Comparison of ENCODE assay signal across 20 cellular contexts in the genomic region with DNA sequence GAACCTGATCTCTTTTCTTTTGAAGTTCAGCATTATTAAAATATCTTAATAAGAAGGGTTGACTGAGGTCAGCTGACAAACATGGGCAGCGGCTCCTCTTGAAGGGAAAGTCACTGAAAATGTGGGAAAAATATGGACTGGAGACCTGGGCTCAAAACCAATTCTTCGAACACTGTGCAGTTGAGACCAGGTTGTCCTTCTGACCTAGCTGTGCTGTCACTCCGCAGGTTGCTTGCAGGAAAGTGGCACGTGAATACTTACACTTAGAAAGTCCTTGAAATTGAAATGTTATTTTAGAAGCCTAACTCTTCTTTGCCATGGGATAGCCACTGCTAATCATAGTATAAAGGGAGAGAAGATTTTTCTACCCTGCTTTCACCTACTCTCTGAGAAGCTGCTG.
DNase-seq lines count a peak whose midpoint lies in the region; ATAC-seq and TF ChIP-seq lines count a peak whose summit lies in the region.
"Had no signal": no experiment of that assay in that cellular context is flagged by ENCODE, and none has a peak within 500 bp of the region (broad histone marks: within the 10 kb centered on the region; RNA-seq: fewer than 3 reads in every experiment).

No MANE protein-coding gene starts in this region.

- H3K27me3 Mint-ChIP-seq in activated naive CD4-positive, alpha-beta T cell treated with anti-CD3 and anti-CD28 coated beads for 36 hours (ENCODE audit: low read depth) = no peaks in the 10 kb centered on the region
- H3K27me3 Mint-ChIP-seq: B cell; CD4-positive, CD25-positive, alpha-beta regulatory T cell had no signal

- H3K79me2 ChIP-seq in SK-N-SH (ENCODE audit: insufficient read depth) = no peaks in the 10 kb centered on the region
- H3K79me2 ChIP-seq in parathyroid adenoma = no peaks in the 10 kb centered on the region
- H3K79me2 ChIP-seq in smooth muscle cell (ENCODE audit: low read depth) = no peaks in the 10 kb centered on the region

- no peaks in the 10 kb centered on the region for H3K4me1 Mint-ChIP-seq in activated naive CD4-positive, alpha-beta T cell treated with anti-CD3 and anti-CD28 coated beads for 36 hours (ENCODE audit: low read depth)
- H3K4me1 Mint-ChIP-seq: B cell; CD4-positive, CD25-positive, alpha-beta regulatory T cell had no signal

- H3K9ac ChIP-seq in SK-N-SH = no peak overlapping the region
- no peak overlapping the region for H3K9ac ChIP-seq in parathyroid adenoma
- no peak overlapping the region for H3K9ac ChIP-seq in smooth muscle cell (ENCODE audit: low read depth)
- H3K9ac ChIP-seq: BLaER1 had no signal

- H3F3A ChIP-seq in SK-N-SH (replicated peaks; ENCODE audit: insufficient read depth) (no peaks in the 10 kb centered on the region), smooth muscle cell (ENCODE audit: low read depth) (no peaks in the 10 kb centered on the region)

- H3K4me2 ChIP-seq in SK-N-SH (no peak overlapping the region), parathyroid adenoma (ENCODE audit: low read length) (no peak overlapping the region), smooth muscle cell (no peak overlapping the region)
- H3K4me2 ChIP-seq: BLaER1 had no signal

- no peak for TF ChIP-seq EP300 in SK-N-SH (IDR thresholded peaks at IDR 0.05; ENCODE audit: borderline replicate concordance in 1 of 2, low read depth in 1 of 2, low read length in 1 of 2)

- H3K9me2 ChIP-seq in SK-N-SH = no peaks in the 10 kb centered on the region

- H4K20me1 ChIP-seq in SK-N-SH (ENCODE audit: insufficient read depth) (no peaks in the 10 kb centered on the region), smooth muscle cell (ENCODE audit: low read depth) (no peaks in the 10 kb centered on the region)
- H4K20me1 ChIP-seq: BLaER1 had no signal

- POLR2A ChIA-PET in SK-N-SH (lab: Yijun Ruan, JAX) = no interaction called here

- ATAC-seq in SK-N-SH treated with all-trans-retinoic acid at 6 μM for 48 hours = no peak
- no peak for ATAC-seq in activated naive CD4-positive, alpha-beta T cell treated with anti-CD3 and anti-CD28 coated beads, Interleukin-2, amount 50 U/mL, for 72 hours
- ATAC-seq: CD8-positive, alpha-beta T cell had no signal

- TF ChIP-seq RAD21 in SK-N-SH (IDR thresholded peaks at IDR 0.05; ENCODE audit: low read length) = no peak

- H3K4me3 Mint-ChIP-seq in activated naive CD4-positive, alpha-beta T cell treated with anti-CD3 and anti-CD28 coated beads for 36 hours = no peak overlapping the region
- H3K4me3 Mint-ChIP-seq: B cell; CD4-positive, CD25-positive, alpha-beta regulatory T cell; CD8-positive, alpha-beta T cell had no signal

- H3K9me3 ChIP-seq in SK-N-SH (no peaks in the 10 kb centered on the region), parathyroid adenoma (ENCODE audit: control insufficient read depth, low read length) (no peaks in the 10 kb centered on the region), smooth muscle cell (replicated peaks; ENCODE audit: low read depth) (no peaks in the 10 kb centered on the region)
- H3K9me3 ChIP-seq: BLaER1, Caco-2 had no signal

- H3K36me3 Mint-ChIP-seq in activated naive CD4-positive, alpha-beta T cell treated with anti-CD3 and anti-CD28 coated beads, Interleukin-2, amount 50 U/mL, for 72 hours = no peaks in the 10 kb centered on the region
- H3K36me3 Mint-ChIP-seq in activated naive CD4-positive, alpha-beta T cell treated with anti-CD3 and anti-CD28 coated beads for 36 hours (ENCODE audit: low read depth) = no peaks in the 10 kb centered on the region
- H3K36me3 Mint-ChIP-seq: CD4-positive, CD25-positive, alpha-beta regulatory T cell; CD8-positive, alpha-beta T cell had no signal

- 43% methylated on average over 4 of the region's 4 CpGs for WGBS in SK-N-SH (ENCODE audit: low lambda C conversion rate)
- 60% methylated on average over 4 of the region's 4 CpGs for WGBS in smooth muscle cell (ENCODE audit: low lambda C conversion rate)

- intact Hi-C loops in activated naive CD4-positive, alpha-beta T cell treated with anti-CD3 and anti-CD28 coated beads for 36 hours (cut with micrococcal nuclease) = no loop called here

- H2AFZ ChIP-seq in SK-N-SH (ENCODE audit: low read depth) (peak overlapping the region; percentile 36; the same call in 1 of the 2 replicates), parathyroid adenoma (peak overlapping the region; percentile 26), smooth muscle cell (ENCODE audit: low read depth) (no peak overlapping the region)

- H3K9me3 Mint-ChIP-seq in activated naive CD4-positive, alpha-beta T cell treated with anti-CD3 and anti-CD28 coated beads, Interleukin-2, amount 50 U/mL, for 72 hours = no peaks in the 10 kb centered on the region
- H3K9me3 Mint-ChIP-seq in activated naive CD4-positive, alpha-beta T cell treated with anti-CD3 and anti-CD28 coated beads for 36 hours = no peaks in the 10 kb centered on the region
- H3K9me3 Mint-ChIP-seq: CD8-positive, alpha-beta T cell had no signal

- no peak overlapping the region for H3K4me3 ChIP-seq in SK-N-SH (ENCODE audit: low read depth in 2 of 2, low read length in 1 of 2)
- no peak overlapping the region for H3K4me3 ChIP-seq in parathyroid adenoma (ENCODE audit: low read depth, low read length)
- no peak overlapping the region for H3K4me3 ChIP-seq in smooth muscle cell
- H3K4me3 ChIP-seq: BLaER1 had no signal

- H3K27ac ChIP-seq in SK-N-SH (ENCODE audit: low read depth in 2 of 2, low read length in 1 of 2) (no peak overlapping the region), parathyroid adenoma (no peak overlapping the region), smooth muscle cell (ENCODE audit: low read depth) (no peak overlapping the region)
- H3K27ac ChIP-seq: BLaER1, C4-2B had no signal

- no peaks in the 10 kb centered on the region for H3K4me1 ChIP-seq in SK-N-SH (ENCODE audit: control insufficient read depth in 1 of 2, insufficient read depth in 2 of 2, low read depth in 1 of 2, low read length in 1 of 2)
- peaks cover 6% of the 10 kb centered on the region for H3K4me1 ChIP-seq in parathyroid adenoma
- H3K4me1 ChIP-seq in smooth muscle cell (ENCODE audit: low read depth) = no peaks in the 10 kb centered on the region
- H3K4me1 ChIP-seq: BLaER1, Caco-2 had no signal

- no peaks in the 10 kb centered on the region for H3K36me3 ChIP-seq in SK-N-SH (replicated peaks in 1 of 2; ENCODE audit: control insufficient read depth in 1 of 2, insufficient read depth in 2 of 2, low read length in 1 of 2)
- H3K36me3 ChIP-seq in parathyroid adenoma (ENCODE audit: control insufficient read depth, insufficient read depth, low read length) = no peaks in the 10 kb centered on the region
- no peaks in the 10 kb centered on the region for H3K36me3 ChIP-seq in smooth muscle cell (ENCODE audit: low read depth)
- H3K36me3 ChIP-seq: BLaER1 had no signal

- CTCF ChIA-PET in SK-N-SH (lab: Yijun Ruan, JAX) = interaction anchor here (1.6 kb wide), 1 partner anchor 172 kb away, joined by 4 read pairs; no protein-coding TSS in a partner anchor
- CTCF ChIA-PET in activated naive CD4-positive, alpha-beta T cell treated with anti-CD3 and anti-CD28 coated beads for 36 hours (lab: Charles Lee) = no interaction called here

- DNase-seq in SK-N-SH = no peak
- peak; percentile 3 for DNase-seq in UCSD-AML1 (lab: John Stamatoyannopoulos, UW; ENCODE audit: unreplicated experiment)
- DNase-seq in islet precursor cell = peak; percentile 35
- DNase-seq in activated naive CD4-positive, alpha-beta T cell treated with anti-CD3 and anti-CD28 coated beads, Interleukin-2, amount 50 U/mL, for 72 hours (ENCODE audit: low spot score in 2 of 2) = no peak
- DNase-seq in activated naive CD4-positive, alpha-beta T cell treated with anti-CD3 and anti-CD28 coated beads for 36 hours = no peak
- DNase-seq in smooth muscle cell (lab: John Stamatoyannopoulos, UW; ENCODE audit: unreplicated experiment) = no peak
- DNase-seq: Caco-2; CD4-positive, CD25-positive, alpha-beta regulatory T cell; CD8-positive, alpha-beta T cell; DMS53; DMS79 treated with DMSO at 0.1 percent for 48 hours; GF-D8; GOT3; H7; HCEC 1CT had no signal

- TF ChIP-seq CTCF in SK-N-SH (IDR thresholded peaks at IDR 0.05) (no peak), parathyroid adenoma (IDR thresholded peaks at IDR 0.05) (no peak), smooth muscle cell (IDR thresholded peaks at IDR 0.05; ENCODE audit: borderline replicate concordance, insufficient read depth, poor library complexity, severe bottlenecking) (no peak)

- no peak overlapping the region for H3K27ac Mint-ChIP-seq in activated naive CD4-positive, alpha-beta T cell treated with anti-CD3 and anti-CD28 coated beads, Interleukin-2, amount 50 U/mL, for 72 hours
- no peak overlapping the region for H3K27ac Mint-ChIP-seq in activated naive CD4-positive, alpha-beta T cell treated with anti-CD3 and anti-CD28 coated beads for 36 hours
- H3K27ac Mint-ChIP-seq: B cell; CD4-positive, CD25-positive, alpha-beta regulatory T cell; CD8-positive, alpha-beta T cell had no signal

- H3K27me3 ChIP-seq in SK-N-SH (ENCODE audit: insufficient read depth) (no peaks in the 10 kb centered on the region), parathyroid adenoma (ENCODE audit: control insufficient read depth, insufficient read depth, low read length) (no peaks in the 10 kb centered on the region), smooth muscle cell (ENCODE audit: low read depth) (no peaks in the 10 kb centered on the region)
- H3K27me3 ChIP-seq: BLaER1 had no signal

TF ChIP-seq in SK-N-SH, 30 proteins besides CTCF, POLR2A, EP300 and RAD21:
- TF ChIP-seq RCOR1 (IDR thresholded peaks at IDR 0.05; ENCODE audit: low read length) (no peak), RXRA (IDR thresholded peaks at IDR 0.05; ENCODE audit: borderline replicate concordance, low read depth) (no peak), CHD2 (IDR thresholded peaks at IDR 0.05; ENCODE audit: low read length, partially characterized antibody) (no peak), EZH2phosphoT487 (IDR thresholded peaks at IDR 0.05; ENCODE audit: borderline replicate concordance, low read depth) (no peak)

TF ChIP-seq in SK-N-SH treated with all-trans-retinoic acid at 6 μM for 48 hours, 23 proteins besides CTCF, POLR2A, EP300 and RAD21 (continues in another document):
- TF ChIP-seq ZNF565 (CRISPR knock-in tag; conservative IDR thresholded peaks at IDR 0.05; ENCODE audit: low read depth) (no peak), SNAI2 (CRISPR knock-in tag; IDR thresholded peaks at IDR 0.05) (no peak), TOX (CRISPR knock-in tag; IDR thresholded peaks at IDR 0.05; ENCODE audit: borderline replicate concordance) (no peak), CSRNP3 (CRISPR knock-in tag; IDR thresholded peaks at IDR 0.05) (no peak), ZNF8 (CRISPR knock-in tag; IDR thresholded peaks at IDR 0.05) (no peak)

Comparison
In these comparisons a context has a peak if more than half of its experiments do, and no peak if none do; other contexts are left out.
1. DNase-seq: peak in UCSD-AML1 (single experiment) and islet precursor cell (single experiment); none in SK-N-SH (single experiment), activated naive CD4-positive, alpha-beta T cell treated with anti-CD3 and anti-CD28 coated beads, Interleukin-2, amount 50 U/mL, for 72 hours (0 of 2), activated naive CD4-positive, alpha-beta T cell treated with anti-CD3 and anti-CD28 coated beads for 36 hours (single experiment) and smooth muscle cell (single experiment).